1 cellular context compared by ENCODE assay signal in genomic region chr12:12779529-12779928, GRCh38.
TF ChIP-seq lines count a peak whose summit lies in the region.

No MANE protein-coding gene starts in this region.

TF ChIP-seq in HepG2, 621 proteins besides CTCF, POLR2A, EP300 and RAD21 (continued from another document):
- no peak for TF ChIP-seq NFE2L2 (IDR thresholded peaks at IDR 0.05; ENCODE audit: low read length)
